ENCODE assay signal across 17 cellular contexts in the genomic region with DNA sequence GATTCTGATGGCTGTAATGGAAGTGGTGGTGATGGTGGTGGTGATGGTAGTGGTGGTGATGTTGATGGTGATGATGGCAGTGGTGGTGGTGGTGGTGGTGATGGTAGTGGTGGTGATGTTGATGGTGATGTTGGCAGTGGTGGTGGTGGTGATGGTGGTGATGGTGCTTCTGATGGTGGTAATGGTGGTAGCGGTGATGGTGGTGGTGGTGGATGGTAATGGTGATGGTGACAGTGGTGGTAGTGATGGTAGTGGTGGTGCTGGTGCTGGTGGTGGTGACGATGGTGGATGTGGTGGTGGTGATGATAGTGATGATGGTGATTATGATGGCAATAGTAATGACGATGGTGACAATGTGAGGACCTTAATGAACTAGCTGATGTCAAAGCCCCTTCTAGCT.
"Had no signal": no experiment of that assay in that cellular context is flagged by ENCODE, and none has a peak within 500 bp of the region (broad histone marks: within the 10 kb centered on the region; RNA-seq: fewer than 3 reads in every experiment).

No MANE protein-coding gene starts in this region.

- H3K9me3 ChIP-seq: heart left ventricle, left lung, pancreas, SK-N-SH, thyroid gland had no signal

- H3K27me3 Mint-ChIP-seq: activated B cell treated with CpG ODN at 0.5 μM for 24 hours; activated CD4-positive, alpha-beta T cell treated with anti-CD3 and anti-CD28 coated beads, Interleukin-2, amount 10 ng/mL, durations not matched to agents 7 days and 5 days had no signal

- H3K9me3 Mint-ChIP-seq: activated B cell treated with CpG ODN at 0.5 μM for 24 hours; stimulated activated effector memory CD8-positive, alpha-beta T cell treated with anti-CD3 and anti-CD28 coated beads, Interleukin-12 subunit alpha, Interleukin-12 subunit beta, amount 100 ng/mL, for 72 hours had no signal

- H3K27me3 ChIP-seq: cardiac muscle cell, pancreas, thyroid gland had no signal

- H3K36me3 ChIP-seq: cardiac muscle cell, pancreas, thyroid gland had no signal

- H3K36me3 Mint-ChIP-seq: stimulated activated effector memory CD8-positive, alpha-beta T cell treated with anti-CD3 and anti-CD28 coated beads, Interleukin-12 subunit alpha, Interleukin-12 subunit beta, amount 100 ng/mL, for 72 hours had no signal

- H3K4me1 ChIP-seq: heart left ventricle, left lung, pancreas, thyroid gland had no signal

- H3K9me2 ChIP-seq: SK-N-SH had no signal

- H3K4me3 ChIP-seq: cardiac muscle cell, heart left ventricle, left lung, pancreas, skin epidermis, thyroid gland had no signal

- FAIRE-seq: pancreas had no signal

- H3K27ac Mint-ChIP-seq: activated B cell treated with CpG ODN at 0.5 μM for 24 hours; activated CD4-positive, alpha-beta T cell treated with anti-CD3 and anti-CD28 coated beads, Interleukin-2, amount 10 ng/mL, durations not matched to agents 7 days and 5 days; stimulated activated effector memory CD8-positive, alpha-beta T cell treated with anti-CD3 and anti-CD28 coated beads, Interleukin-12 subunit alpha, Interleukin-12 subunit beta, amount 100 ng/mL, for 72 hours had no signal

- H3K4me3 Mint-ChIP-seq: activated B cell treated with CpG ODN at 0.5 μM for 24 hours; activated CD4-positive, alpha-beta T cell treated with anti-CD3 and anti-CD28 coated beads, Interleukin-2, amount 10 ng/mL, durations not matched to agents 7 days and 5 days; activated T-cell treated with anti-CD3 and anti-CD28 coated beads, Interleukin-2, amount 50 U/mL, for 4 hours; neural crest cell; stimulated activated effector memory CD8-positive, alpha-beta T cell treated with anti-CD3 and anti-CD28 coated beads, Interleukin-12 subunit alpha, Interleukin-12 subunit beta, amount 100 ng/mL, for 72 hours had no signal

- DNase-seq: activated B cell treated with CpG ODN at 0.5 μM for 24 hours; activated CD4-positive, alpha-beta T cell treated with anti-CD3 and anti-CD28 coated beads, Interleukin-2, amount 10 ng/mL, durations not matched to agents 7 days and 5 days; activated naive CD4-positive, alpha-beta T cell; activated T-cell treated with anti-CD3 and anti-CD28 coated beads, Interleukin-2, amount 50 U/mL, for 4 hours; foreskin melanocyte; islet precursor cell; mesendoderm; SK-N-SH; T-helper 1 cell; thyroid gland had no signal

- H3K4me2 ChIP-seq: SK-N-SH had no signal

- H3K4me1 Mint-ChIP-seq: activated CD4-positive, alpha-beta T cell treated with anti-CD3 and anti-CD28 coated beads, Interleukin-2, amount 10 ng/mL, durations not matched to agents 7 days and 5 days; neural crest cell; stimulated activated effector memory CD8-positive, alpha-beta T cell treated with anti-CD3 and anti-CD28 coated beads, Interleukin-12 subunit alpha, Interleukin-12 subunit beta, amount 100 ng/mL, for 72 hours had no signal

- H3K27ac ChIP-seq: cardiac muscle cell, heart left ventricle, left lung, pancreas, skin epidermis, thyroid gland had no signal
